In the genomic region with DNA sequence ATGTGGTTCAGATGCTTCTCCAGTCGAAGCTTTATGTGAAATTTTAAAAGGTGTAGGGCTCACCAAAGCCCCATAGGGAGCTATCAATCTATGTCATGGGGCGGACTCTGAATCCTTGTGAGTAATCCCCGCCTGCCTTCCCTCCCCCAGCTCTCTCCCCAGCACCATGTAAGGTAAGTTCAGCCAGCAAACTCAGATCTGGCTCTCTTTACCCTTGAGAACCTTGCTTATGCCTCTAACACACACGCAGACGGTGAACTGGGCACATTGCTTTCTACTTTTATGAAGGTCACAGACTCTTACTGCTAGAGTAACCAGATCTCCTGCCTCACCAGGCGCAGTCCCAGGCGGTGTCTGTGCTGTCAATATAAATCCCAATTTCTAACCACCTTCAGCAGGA, we compare ENCODE assay signal across 14 cellular contexts.
A peak's percentile ranks its signal among the peaks of the same experiment; 100 is the strongest.
DNase-seq lines count a peak whose midpoint lies in the region; ATAC-seq, FAIRE-seq and TF ChIP-seq lines count a peak whose summit lies in the region.
"Had no signal": no experiment of that assay in that cellular context is flagged by ENCODE, and none has a peak within 500 bp of the region (broad histone marks: within the 10 kb centered on the region; RNA-seq: fewer than 3 reads in every experiment).

No MANE protein-coding gene starts in this region.

- no peak for DNase-seq in Right ventricle myocardium inferior (ENCODE audit: missing footprints)
- no peak for DNase-seq in cardiac septum (ENCODE audit: low spot score)
- DNase-seq in islet precursor cell = peak; percentile 73
- DNase-seq in aorta = peak; percentile 54 to 76
- no peak for DNase-seq in activated T-cell treated with anti-CD3 and anti-CD28 coated beads, Interleukin-2, amount 50 U/mL, for 24 hours
- no peak for DNase-seq in H54 (ENCODE audit: insufficient read length, low spot score)
- DNase-seq: KBM-7, NCI-H2227 treated with DMSO at 0.1 percent for 48 hours, SIG-M5 had no signal

- TF ChIP-seq CTCF in VCaP (conservative IDR thresholded peaks at IDR 0.05) = no peak

- H3K9me3 ChIP-seq in aorta (ENCODE audit: control insufficient read depth, low read length) = no peaks in the 10 kb centered on the region

- no peaks in the 10 kb centered on the region for H3K27me3 ChIP-seq in aorta (ENCODE audit: control insufficient read depth in 1 of 2, insufficient read depth in 2 of 2, low read length in 1 of 2)

- no peaks in the 10 kb centered on the region for H3K36me3 Mint-ChIP-seq in activated T-cell treated with anti-CD3 and anti-CD28 coated beads, Interleukin-2, amount 50 U/mL, for 24 hours (ENCODE audit: low read depth)
- H3K36me3 Mint-ChIP-seq: natural killer cell treated with Interleukin-12 subunit alpha and Interleukin-12 subunit beta and Interleukin-15 and Interleukin-18, amount 100 ng/mL, for 72 hours had no signal

- no peaks in the 10 kb centered on the region for H3K36me3 ChIP-seq in aorta (ENCODE audit: control insufficient read depth in 1 of 2, insufficient read depth in 2 of 2, low read length in 1 of 2)

- FAIRE-seq in H54 (lab: Jason Lieb, UNC) = no peak
- FAIRE-seq: keratinocyte, urothelium cell line had no signal

- H3K27ac ChIP-seq in VCaP (peak overlapping the region; percentile 83; the same call in 1 of the 2 replicates), aorta (ENCODE audit: low read depth in 1 of 2, low read length in 2 of 2) (peak overlapping the region in 1 of 2 donors; percentile 23)

- H3K27ac Mint-ChIP-seq in activated T-cell treated with anti-CD3 and anti-CD28 coated beads, Interleukin-2, amount 50 U/mL, for 24 hours = no peak overlapping the region
- H3K27ac Mint-ChIP-seq: natural killer cell treated with Interleukin-12 subunit alpha and Interleukin-12 subunit beta and Interleukin-15 and Interleukin-18, amount 100 ng/mL, for 72 hours had no signal

- no peaks in the 10 kb centered on the region for H3K4me1 Mint-ChIP-seq in activated T-cell treated with anti-CD3 and anti-CD28 coated beads, Interleukin-2, amount 50 U/mL, for 24 hours (ENCODE audit: low read depth)

- no peaks in the 10 kb centered on the region for H3K4me1 ChIP-seq in aorta (ENCODE audit: control insufficient read depth in 1 of 2, insufficient read depth in 2 of 2, low read length in 2 of 2)

- H3K27me3 Mint-ChIP-seq in activated T-cell treated with anti-CD3 and anti-CD28 coated beads, Interleukin-2, amount 50 U/mL, for 24 hours = no peaks in the 10 kb centered on the region
- H3K27me3 Mint-ChIP-seq: natural killer cell treated with Interleukin-12 subunit alpha and Interleukin-12 subunit beta and Interleukin-15 and Interleukin-18, amount 100 ng/mL, for 72 hours had no signal

- H3K4me3 ChIP-seq in aorta (ENCODE audit: low read length in 2 of 2) = no peak overlapping the region

- no peak for TF ChIP-seq POLR2A in H54 (IDR thresholded peaks at IDR 0.05; ENCODE audit: low read depth, low read length)

- intact Hi-C loops in Right ventricle myocardium inferior (cut with DNase I) (loop anchor here (5.0 kb wide), 1 partner anchor 86 kb away; no protein-coding TSS in a partner anchor), cardiac septum (cut with DNase I) (loop anchor here (5.0 to 10.0 kb wide), 2 partner anchors 81 to 178 kb away; a partner anchor contains a TSS), aorta (cut with DNase I) (no loop called here)

- H3K4me3 Mint-ChIP-seq in activated T-cell treated with anti-CD3 and anti-CD28 coated beads, Interleukin-2, amount 50 U/mL, for 24 hours = no peak overlapping the region
- H3K4me3 Mint-ChIP-seq: natural killer cell treated with Interleukin-12 subunit alpha and Interleukin-12 subunit beta and Interleukin-15 and Interleukin-18, amount 100 ng/mL, for 72 hours had no signal

- no peaks in the 10 kb centered on the region for H3K9me3 Mint-ChIP-seq in activated T-cell treated with anti-CD3 and anti-CD28 coated beads, Interleukin-2, amount 50 U/mL, for 24 hours
- H3K9me3 Mint-ChIP-seq: natural killer cell treated with Interleukin-12 subunit alpha and Interleukin-12 subunit beta and Interleukin-15 and Interleukin-18, amount 100 ng/mL, for 72 hours had no signal

- peak; percentile 89 for ATAC-seq in Right ventricle myocardium inferior
- no peak for ATAC-seq in aorta (ENCODE audit: low FRiP score)
- no peak for ATAC-seq in HG03045 (IDR thresholded peaks at IDR 0.05; ENCODE audit: unreplicated experiment)
- ATAC-seq: natural killer cell treated with Interleukin-12 subunit alpha and Interleukin-12 subunit beta and Interleukin-15 and Interleukin-18, amount 100 ng/mL, for 72 hours had no signal

- 33 to 38% methylated on average over 7 of the region's 7 CpGs for WGBS in aorta, 2 donors

Comparison
In these comparisons a context has a peak if more than half of its experiments do, and no peak if none do; other contexts are left out.
1. DNase-seq: peak in islet precursor cell (single experiment) and aorta (2 of 2); none in Right ventricle myocardium inferior (single experiment), cardiac septum (single experiment), activated T-cell treated with anti-CD3 and anti-CD28 coated beads, Interleukin-2, amount 50 U/mL, for 24 hours (single experiment) and H54 (single experiment).
2. intact Hi-C loops: an anchor here in Right ventricle myocardium inferior (5.0 kb wide) and cardiac septum (5.0 to 10.0 kb wide); none called in aorta.